ENCODE assay signal across 20 cellular contexts in the genomic region with DNA sequence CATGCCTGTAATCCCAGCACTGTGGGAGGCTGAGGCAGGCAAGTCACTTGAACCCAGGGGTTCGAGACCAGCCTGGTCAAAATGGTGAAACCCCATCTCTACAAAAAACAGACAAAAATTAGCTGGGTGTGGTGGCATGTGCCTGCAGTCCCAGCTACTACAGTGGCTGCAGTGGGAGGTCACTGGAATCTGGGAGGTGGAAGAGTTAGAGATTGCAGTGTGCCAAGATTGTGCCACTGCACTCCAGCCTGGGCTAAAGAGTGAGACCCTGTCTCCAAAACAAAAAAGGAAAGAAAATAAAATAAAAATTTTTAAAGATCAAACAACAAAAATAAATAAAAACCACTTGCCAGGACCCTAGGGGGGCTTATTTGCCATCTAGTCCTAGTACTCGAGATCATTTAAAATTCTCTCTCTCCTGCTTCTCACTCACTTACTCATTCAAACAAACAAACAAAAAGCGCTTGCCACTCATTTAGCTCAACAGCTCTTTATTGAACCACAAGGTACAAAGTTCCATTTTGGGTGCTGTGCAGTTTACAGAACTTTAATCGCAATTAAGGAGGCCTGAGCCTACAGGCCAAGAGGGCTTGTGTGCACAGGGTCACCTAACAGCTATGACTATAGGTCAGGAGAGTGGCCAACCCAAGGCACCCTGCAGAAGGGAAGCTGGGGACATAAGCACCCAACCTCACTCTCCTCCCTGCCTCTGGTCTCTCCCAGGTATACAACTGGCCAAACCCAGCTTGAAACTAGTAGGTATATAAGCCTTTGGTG.
"Had no signal": no experiment of that assay in that cellular context is flagged by ENCODE, and none has a peak within 500 bp of the region (broad histone marks: within the 10 kb centered on the region; RNA-seq: fewer than 3 reads in every experiment).

No MANE protein-coding gene starts in this region.

- H3K27ac Mint-ChIP-seq: immature natural killer cell; T-helper 1 cell treated with Interleukin-12 subunit alpha and Interleukin-12 subunit beta and Interleukin-4 antibody, amounts not matched to agents 30 μg/mL and 1 μg/mL, for 36 hours had no signal

- H3K36me3 ChIP-seq: adrenal gland, breast epithelium, esophagus muscularis mucosa, gastroesophageal sphincter, heart left ventricle, tibial nerve had no signal

- H3K27ac ChIP-seq: adrenal gland, breast epithelium, esophagus muscularis mucosa, gastroesophageal sphincter, heart left ventricle, tibial nerve had no signal

- H3K4me1 ChIP-seq: adrenal gland, breast epithelium had no signal

- DNase-seq: activated CD4-positive, alpha-beta T cell treated with anti-CD3 and anti-CD28 coated beads, Interleukin-2, amount 50 U/mL, for 1 hour; activated CD4-positive, CD25-positive, alpha-beta regulatory T cell treated with anti-CD3 and anti-CD28 coated beads, Interleukin-2, amount 50 U/mL, for 72 hours; activated gamma-delta T cell treated with Interleukin-2 at 50 U/mL for 16 hours; adrenal gland; cerebellar nuclear complex; dermis blood vessel endothelial cell; effector memory CD4-positive, alpha-beta T cell; heart left ventricle; immature natural killer cell; kidney glomerular epithelial cell; occipital lobe; posterior cingulate gyrus; stimulated activated naive CD8-positive, alpha-beta T cell treated with anti-CD3 and anti-CD28 coated beads, Interleukin-15, Interleukin-2, amounts not matched to agents 100 U/mL and 50 U/mL, for 24 hours; substantia nigra had no signal

- ATAC-seq: activated naive CD4-positive, alpha-beta T cell treated with anti-CD3 and anti-CD28 coated beads, Interleukin-2, amount 50 U/mL, for 72 hours; gastroesophageal sphincter; heart left ventricle; stimulated activated naive CD8-positive, alpha-beta T cell treated with anti-CD3 and anti-CD28 coated beads, Interleukin-15, Interleukin-2, amounts not matched to agents 100 U/mL and 50 U/mL, for 24 hours had no signal

- H3K9me3 ChIP-seq: adrenal gland, breast epithelium, esophagus muscularis mucosa, gastroesophageal sphincter, heart left ventricle, tibial nerve had no signal

- H3K4me3 ChIP-seq: adrenal gland, breast epithelium, esophagus muscularis mucosa, gastroesophageal sphincter, heart left ventricle, tibial nerve had no signal

- H3K9me3 Mint-ChIP-seq: activated naive CD4-positive, alpha-beta T cell treated with anti-CD3 and anti-CD28 coated beads, Interleukin-2, amount 50 U/mL, for 72 hours; immature natural killer cell; T-helper 1 cell treated with Interleukin-12 subunit alpha and Interleukin-12 subunit beta and Interleukin-4 antibody, amounts not matched to agents 30 μg/mL and 1 μg/mL, for 36 hours had no signal

- H3K27me3 ChIP-seq: adrenal gland, breast epithelium had no signal

- H3K36me3 Mint-ChIP-seq: activated naive CD4-positive, alpha-beta T cell treated with anti-CD3 and anti-CD28 coated beads, Interleukin-2, amount 50 U/mL, for 72 hours; immature natural killer cell had no signal

- H3K4me3 Mint-ChIP-seq: immature natural killer cell; T-helper 1 cell treated with Interleukin-12 subunit alpha and Interleukin-12 subunit beta and Interleukin-4 antibody, amounts not matched to agents 30 μg/mL and 1 μg/mL, for 36 hours had no signal
